In the genomic region with DNA sequence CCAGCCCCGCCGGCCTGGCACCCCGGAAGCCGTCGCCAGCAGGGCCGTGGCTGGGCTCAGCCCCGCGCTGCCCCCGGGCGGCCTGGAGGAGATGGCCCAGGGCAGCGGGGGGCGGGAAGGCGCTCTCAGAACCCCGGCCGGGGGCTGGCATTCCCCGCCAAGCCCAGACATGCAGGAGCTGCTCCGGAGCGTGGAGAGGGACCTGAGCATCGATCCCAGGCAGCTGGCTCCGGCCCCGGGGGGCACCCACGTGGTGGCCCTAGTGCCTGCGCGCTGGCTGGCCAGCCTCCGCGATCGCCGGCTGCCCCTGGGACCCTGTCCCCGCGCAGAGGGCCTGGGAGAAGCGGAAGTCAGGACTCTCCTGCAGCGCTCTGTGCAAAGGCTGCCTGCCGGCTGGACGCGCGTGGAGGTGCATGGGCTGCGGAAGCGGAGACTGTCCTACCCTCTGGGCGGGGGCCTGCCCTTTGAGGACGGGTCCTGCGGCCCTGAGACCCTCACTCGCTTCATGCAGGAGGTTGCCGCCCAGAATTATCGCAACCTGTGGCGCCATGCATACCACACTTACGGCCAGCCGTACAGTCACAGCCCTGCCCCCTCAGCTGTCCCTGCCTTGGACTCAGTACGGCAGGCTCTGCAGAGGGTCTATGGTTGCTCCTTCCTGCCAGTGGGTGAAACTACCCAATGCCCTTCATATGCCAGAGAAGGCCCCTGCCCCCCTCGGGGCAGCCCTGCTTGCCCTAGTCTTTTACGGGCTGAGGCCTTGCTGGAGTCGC, we compare ENCODE assay signal across 1 cellular context.
A peak's percentile ranks its signal among the peaks of the same experiment; 100 is the strongest.
TF ChIP-seq lines count a peak whose summit lies in the region.

No MANE protein-coding gene starts in this region.

TF ChIP-seq in HepG2, 621 proteins besides CTCF, POLR2A, EP300 and RAD21 (continued from another document and continues in another):
- TF ChIP-seq, protein P1, sequence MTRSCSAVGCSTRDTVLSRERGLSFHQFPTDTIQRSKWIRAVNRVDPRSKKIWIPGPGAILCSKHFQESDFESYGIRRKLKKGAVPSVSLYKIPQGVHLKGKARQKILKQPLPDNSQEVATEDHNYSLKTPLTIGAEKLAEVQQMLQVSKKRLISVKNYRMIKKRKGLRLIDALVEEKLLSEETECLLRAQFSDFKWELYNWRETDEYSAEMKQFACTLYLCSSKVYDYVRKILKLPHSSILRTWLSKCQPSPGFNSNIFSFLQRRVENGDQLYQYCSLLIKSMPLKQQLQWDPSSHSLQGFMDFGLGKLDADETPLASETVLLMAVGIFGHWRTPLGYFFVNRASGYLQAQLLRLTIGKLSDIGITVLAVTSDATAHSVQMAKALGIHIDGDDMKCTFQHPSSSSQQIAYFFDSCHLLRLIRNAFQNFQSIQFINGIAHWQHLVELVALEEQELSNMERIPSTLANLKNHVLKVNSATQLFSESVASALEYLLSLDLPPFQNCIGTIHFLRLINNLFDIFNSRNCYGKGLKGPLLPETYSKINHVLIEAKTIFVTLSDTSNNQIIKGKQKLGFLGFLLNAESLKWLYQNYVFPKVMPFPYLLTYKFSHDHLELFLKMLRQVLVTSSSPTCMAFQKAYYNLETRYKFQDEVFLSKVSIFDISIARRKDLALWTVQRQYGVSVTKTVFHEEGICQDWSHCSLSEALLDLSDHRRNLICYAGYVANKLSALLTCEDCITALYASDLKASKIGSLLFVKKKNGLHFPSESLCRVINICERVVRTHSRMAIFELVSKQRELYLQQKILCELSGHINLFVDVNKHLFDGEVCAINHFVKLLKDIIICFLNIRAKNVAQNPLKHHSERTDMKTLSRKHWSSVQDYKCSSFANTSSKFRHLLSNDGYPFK (CRISPR knock-in tag; IDR thresholded peaks at IDR 0.05; ENCODE audit: borderline replicate concordance) = no peak
- TF ChIP-seq, protein P2, sequence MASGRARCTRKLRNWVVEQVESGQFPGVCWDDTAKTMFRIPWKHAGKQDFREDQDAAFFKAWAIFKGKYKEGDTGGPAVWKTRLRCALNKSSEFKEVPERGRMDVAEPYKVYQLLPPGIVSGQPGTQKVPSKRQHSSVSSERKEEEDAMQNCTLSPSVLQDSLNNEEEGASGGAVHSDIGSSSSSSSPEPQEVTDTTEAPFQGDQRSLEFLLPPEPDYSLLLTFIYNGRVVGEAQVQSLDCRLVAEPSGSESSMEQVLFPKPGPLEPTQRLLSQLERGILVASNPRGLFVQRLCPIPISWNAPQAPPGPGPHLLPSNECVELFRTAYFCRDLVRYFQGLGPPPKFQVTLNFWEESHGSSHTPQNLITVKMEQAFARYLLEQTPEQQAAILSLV (CRISPR knock-in tag; IDR thresholded peaks at IDR 0.05; ENCODE audit: borderline replicate concordance) = no peak
- TF ChIP-seq ZNF558 (CRISPR knock-in tag; IDR thresholded peaks at IDR 0.05; ENCODE audit: borderline replicate concordance) (no peak), ZNF607 (CRISPR knock-in tag; IDR thresholded peaks at IDR 0.05; ENCODE audit: borderline replicate concordance) (peak; percentile 80; the same call in 1 of the 2 replicates), ETV6 (CRISPR knock-in tag; conservative IDR thresholded peaks at IDR 0.05) (no peak), KAT8 (CRISPR knock-in tag; IDR thresholded peaks at IDR 0.05) (0 out of 2 replicates have a peak, but pooled peaks have one; percentile 4), PHF20 (CRISPR knock-in tag; IDR thresholded peaks at IDR 0.05) (0 out of 2 replicates have a peak, but pooled peaks have one; percentile 3), ZNF274 (CRISPR knock-in tag; IDR thresholded peaks at IDR 0.05) (0 out of 2 replicates have a peak, but pooled peaks have one; percentile 22), ZNF264 (CRISPR knock-in tag; IDR thresholded peaks at IDR 0.05) (no peak), ELF1 (CRISPR knock-in tag; IDR thresholded peaks at IDR 0.05) (peak; percentile 61), MBD4 (IDR thresholded peaks at IDR 0.05; ENCODE audit: borderline replicate concordance, low read length) (no peak), SIN3B (IDR thresholded peaks at IDR 0.05; ENCODE audit: low read length) (no peak), ZNF337 (CRISPR knock-in tag; IDR thresholded peaks at IDR 0.05; ENCODE audit: borderline replicate concordance, low read depth) (no peak), SIN3A (IDR thresholded peaks at IDR 0.05; ENCODE audit: borderline replicate concordance, low read depth, low read length) (0 out of 2 replicates have a peak, but pooled peaks have one; percentile 16), ZNF225 (CRISPR knock-in tag; IDR thresholded peaks at IDR 0.05) (no peak), ZNF343 (CRISPR knock-in tag; IDR thresholded peaks at IDR 0.05) (no peak), ZFP37 (CRISPR knock-in tag; IDR thresholded peaks at IDR 0.05; ENCODE audit: borderline replicate concordance) (no peak), ZFP36L2 (CRISPR knock-in tag; IDR thresholded peaks at IDR 0.05) (no peak), CBFB (CRISPR knock-in tag; IDR thresholded peaks at IDR 0.05) (no peak), ZFP41 (CRISPR knock-in tag; IDR thresholded peaks at IDR 0.05; ENCODE audit: borderline replicate concordance) (no peak), SUZ12 (IDR thresholded peaks at IDR 0.05; ENCODE audit: low read depth, low read length) (no peak), ZNF12 (CRISPR knock-in tag; IDR thresholded peaks at IDR 0.05) (peak; percentile 54; the same call in 1 of the 2 replicates), ZNF605 (CRISPR knock-in tag; IDR thresholded peaks at IDR 0.05) (0 out of 2 replicates have a peak, but pooled peaks have one; percentile 40), SOX6 (IDR thresholded peaks at IDR 0.05) (no peak), SOX6 (CRISPR knock-in tag; IDR thresholded peaks at IDR 0.05) (0 out of 2 replicates have a peak, but pooled peaks have one; percentile 8), ZNF34 (CRISPR knock-in tag; IDR thresholded peaks at IDR 0.05; ENCODE audit: borderline replicate concordance) (no peak), RELA (CRISPR knock-in tag; IDR thresholded peaks at IDR 0.05) (peak; percentile 24; the same call in 1 of the 2 replicates), YY1 (IDR thresholded peaks at IDR 0.05; ENCODE audit: insufficient read depth, insufficient replicate concordance, low read depth, low read length) (peak; percentile 2), MIER2 (CRISPR knock-in tag; IDR thresholded peaks at IDR 0.05) (no peak), SRY (CRISPR knock-in tag; IDR thresholded peaks at IDR 0.05) (0 out of 2 replicates have a peak, but pooled peaks have one; percentile 17)
- TF ChIP-seq, protein P3, sequence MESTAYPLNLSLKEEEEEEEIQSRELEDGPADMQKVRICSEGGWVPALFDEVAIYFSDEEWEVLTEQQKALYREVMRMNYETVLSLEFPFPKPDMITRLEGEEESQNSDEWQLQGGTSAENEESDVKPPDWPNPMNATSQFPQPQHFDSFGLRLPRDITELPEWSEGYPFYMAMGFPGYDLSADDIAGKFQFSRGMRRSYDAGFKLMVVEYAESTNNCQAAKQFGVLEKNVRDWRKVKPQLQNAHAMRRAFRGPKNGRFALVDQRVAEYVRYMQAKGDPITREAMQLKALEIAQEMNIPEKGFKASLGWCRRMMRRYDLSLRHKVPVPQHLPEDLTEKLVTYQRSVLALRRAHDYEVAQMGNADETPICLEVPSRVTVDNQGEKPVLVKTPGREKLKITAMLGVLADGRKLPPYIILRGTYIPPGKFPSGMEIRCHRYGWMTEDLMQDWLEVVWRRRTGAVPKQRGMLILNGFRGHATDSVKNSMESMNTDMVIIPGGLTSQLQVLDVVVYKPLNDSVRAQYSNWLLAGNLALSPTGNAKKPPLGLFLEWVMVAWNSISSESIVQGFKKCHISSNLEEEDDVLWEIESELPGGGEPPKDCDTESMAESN (CRISPR knock-in tag; conservative IDR thresholded peaks at IDR 0.05) = no peak
- TF ChIP-seq, protein P4, sequence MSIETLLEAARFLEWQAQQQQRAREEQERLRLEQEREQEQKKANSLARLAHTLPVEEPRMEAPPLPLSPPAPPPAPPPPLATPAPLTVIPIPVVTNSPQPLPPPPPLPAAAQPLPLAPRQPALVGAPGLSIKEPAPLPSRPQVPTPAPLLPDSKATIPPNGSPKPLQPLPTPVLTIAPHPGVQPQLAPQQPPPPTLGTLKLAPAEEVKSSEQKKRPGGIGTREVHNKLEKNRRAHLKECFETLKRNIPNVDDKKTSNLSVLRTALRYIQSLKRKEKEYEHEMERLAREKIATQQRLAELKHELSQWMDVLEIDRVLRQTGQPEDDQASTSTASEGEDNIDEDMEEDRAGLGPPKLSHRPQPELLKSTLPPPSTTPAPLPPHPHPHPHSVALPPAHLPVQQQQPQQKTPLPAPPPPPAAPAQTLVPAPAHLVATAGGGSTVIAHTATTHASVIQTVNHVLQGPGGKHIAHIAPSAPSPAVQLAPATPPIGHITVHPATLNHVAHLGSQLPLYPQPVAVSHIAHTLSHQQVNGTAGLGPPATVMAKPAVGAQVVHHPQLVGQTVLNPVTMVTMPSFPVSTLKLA (IDR thresholded peaks at IDR 0.05) = no peak
- TF ChIP-seq, protein P5, sequence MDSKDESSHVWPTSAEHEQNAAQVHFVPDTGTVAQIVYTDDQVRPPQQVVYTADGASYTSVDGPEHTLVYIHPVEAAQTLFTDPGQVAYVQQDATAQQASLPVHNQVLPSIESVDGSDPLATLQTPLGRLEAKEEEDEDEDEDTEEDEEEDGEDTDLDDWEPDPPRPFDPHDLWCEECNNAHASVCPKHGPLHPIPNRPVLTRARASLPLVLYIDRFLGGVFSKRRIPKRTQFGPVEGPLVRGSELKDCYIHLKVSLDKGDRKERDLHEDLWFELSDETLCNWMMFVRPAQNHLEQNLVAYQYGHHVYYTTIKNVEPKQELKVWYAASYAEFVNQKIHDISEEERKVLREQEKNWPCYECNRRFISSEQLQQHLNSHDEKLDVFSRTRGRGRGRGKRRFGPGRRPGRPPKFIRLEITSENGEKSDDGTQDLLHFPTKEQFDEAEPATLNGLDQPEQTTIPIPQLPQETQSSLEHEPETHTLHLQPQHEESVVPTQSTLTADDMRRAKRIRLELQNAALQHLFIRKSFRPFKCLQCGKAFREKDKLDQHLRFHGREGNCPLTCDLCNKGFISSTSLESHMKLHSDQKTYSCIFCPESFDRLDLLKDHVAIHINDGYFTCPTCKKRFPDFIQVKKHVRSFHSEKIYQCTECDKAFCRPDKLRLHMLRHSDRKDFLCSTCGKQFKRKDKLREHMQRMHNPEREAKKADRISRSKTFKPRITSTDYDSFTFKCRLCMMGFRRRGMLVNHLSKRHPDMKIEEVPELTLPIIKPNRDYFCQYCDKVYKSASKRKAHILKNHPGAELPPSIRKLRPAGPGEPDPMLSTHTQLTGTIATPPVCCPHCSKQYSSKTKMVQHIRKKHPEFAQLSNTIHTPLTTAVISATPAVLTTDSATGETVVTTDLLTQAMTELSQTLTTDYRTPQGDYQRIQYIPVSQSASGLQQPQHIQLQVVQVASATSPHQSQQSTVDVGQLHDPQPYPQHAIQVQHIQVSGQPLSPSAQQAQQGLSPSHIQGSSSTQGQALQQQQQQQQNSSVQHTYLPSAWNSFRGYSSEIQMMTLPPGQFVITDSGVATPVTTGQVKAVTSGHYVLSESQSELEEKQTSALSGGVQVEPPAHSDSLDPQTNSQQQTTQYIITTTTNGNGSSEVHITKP (CRISPR knock-in tag; IDR thresholded peaks at IDR 0.05; ENCODE audit: low read depth) = no peak
- TF ChIP-seq, protein P6, sequence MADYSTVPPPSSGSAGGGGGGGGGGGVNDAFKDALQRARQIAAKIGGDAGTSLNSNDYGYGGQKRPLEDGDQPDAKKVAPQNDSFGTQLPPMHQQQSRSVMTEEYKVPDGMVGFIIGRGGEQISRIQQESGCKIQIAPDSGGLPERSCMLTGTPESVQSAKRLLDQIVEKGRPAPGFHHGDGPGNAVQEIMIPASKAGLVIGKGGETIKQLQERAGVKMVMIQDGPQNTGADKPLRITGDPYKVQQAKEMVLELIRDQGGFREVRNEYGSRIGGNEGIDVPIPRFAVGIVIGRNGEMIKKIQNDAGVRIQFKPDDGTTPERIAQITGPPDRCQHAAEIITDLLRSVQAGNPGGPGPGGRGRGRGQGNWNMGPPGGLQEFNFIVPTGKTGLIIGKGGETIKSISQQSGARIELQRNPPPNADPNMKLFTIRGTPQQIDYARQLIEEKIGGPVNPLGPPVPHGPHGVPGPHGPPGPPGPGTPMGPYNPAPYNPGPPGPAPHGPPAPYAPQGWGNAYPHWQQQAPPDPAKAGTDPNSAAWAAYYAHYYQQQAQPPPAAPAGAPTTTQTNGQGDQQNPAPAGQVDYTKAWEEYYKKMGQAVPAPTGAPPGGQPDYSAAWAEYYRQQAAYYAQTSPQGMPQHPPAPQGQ (CRISPR knock-in tag; IDR thresholded peaks at IDR 0.05; ENCODE audit: borderline replicate concordance) = no peak
- TF ChIP-seq, protein P7, sequence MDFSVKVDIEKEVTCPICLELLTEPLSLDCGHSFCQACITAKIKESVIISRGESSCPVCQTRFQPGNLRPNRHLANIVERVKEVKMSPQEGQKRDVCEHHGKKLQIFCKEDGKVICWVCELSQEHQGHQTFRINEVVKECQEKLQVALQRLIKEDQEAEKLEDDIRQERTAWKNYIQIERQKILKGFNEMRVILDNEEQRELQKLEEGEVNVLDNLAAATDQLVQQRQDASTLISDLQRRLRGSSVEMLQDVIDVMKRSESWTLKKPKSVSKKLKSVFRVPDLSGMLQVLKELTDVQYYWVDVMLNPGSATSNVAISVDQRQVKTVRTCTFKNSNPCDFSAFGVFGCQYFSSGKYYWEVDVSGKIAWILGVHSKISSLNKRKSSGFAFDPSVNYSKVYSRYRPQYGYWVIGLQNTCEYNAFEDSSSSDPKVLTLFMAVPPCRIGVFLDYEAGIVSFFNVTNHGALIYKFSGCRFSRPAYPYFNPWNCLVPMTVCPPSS (IDR thresholded peaks at IDR 0.05) = no peak
- TF ChIP-seq, protein P8, sequence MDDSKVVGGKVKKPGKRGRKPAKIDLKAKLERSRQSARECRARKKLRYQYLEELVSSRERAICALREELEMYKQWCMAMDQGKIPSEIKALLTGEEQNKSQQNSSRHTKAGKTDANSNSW (CRISPR knock-in tag; IDR thresholded peaks at IDR 0.05; ENCODE audit: borderline replicate concordance) = peak; percentile 56; the same call in 1 of the 2 replicates
- TF ChIP-seq, protein P9, sequence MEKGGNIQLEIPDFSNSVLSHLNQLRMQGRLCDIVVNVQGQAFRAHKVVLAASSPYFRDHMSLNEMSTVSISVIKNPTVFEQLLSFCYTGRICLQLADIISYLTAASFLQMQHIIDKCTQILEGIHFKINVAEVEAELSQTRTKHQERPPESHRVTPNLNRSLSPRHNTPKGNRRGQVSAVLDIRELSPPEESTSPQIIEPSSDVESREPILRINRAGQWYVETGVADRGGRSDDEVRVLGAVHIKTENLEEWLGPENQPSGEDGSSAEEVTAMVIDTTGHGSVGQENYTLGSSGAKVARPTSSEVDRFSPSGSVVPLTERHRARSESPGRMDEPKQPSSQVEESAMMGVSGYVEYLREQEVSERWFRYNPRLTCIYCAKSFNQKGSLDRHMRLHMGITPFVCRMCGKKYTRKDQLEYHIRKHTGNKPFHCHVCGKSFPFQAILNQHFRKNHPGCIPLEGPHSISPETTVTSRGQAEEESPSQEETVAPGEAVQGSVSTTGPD (CRISPR knock-in tag; IDR thresholded peaks at IDR 0.05) = no peak
- TF ChIP-seq, protein P10, sequence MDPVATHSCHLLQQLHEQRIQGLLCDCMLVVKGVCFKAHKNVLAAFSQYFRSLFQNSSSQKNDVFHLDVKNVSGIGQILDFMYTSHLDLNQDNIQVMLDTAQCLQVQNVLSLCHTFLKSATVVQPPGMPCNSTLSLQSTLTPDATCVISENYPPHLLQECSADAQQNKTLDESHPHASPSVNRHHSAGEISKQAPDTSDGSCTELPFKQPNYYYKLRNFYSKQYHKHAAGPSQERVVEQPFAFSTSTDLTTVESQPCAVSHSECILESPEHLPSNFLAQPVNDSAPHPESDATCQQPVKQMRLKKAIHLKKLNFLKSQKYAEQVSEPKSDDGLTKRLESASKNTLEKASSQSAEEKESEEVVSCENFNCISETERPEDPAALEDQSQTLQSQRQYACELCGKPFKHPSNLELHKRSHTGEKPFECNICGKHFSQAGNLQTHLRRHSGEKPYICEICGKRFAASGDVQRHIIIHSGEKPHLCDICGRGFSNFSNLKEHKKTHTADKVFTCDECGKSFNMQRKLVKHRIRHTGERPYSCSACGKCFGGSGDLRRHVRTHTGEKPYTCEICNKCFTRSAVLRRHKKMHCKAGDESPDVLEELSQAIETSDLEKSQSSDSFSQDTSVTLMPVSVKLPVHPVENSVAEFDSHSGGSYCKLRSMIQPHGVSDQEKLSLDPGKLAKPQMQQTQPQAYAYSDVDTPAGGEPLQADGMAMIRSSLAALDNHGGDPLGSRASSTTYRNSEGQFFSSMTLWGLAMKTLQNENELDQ (CRISPR knock-in tag; IDR thresholded peaks at IDR 0.05; ENCODE audit: borderline replicate concordance) = no peak
